9 cellular contexts compared by ENCODE assay signal in genomic region chr6:144149558-144149893, GRCh38. TPM values are rescaled to one million over a fixed set of nuclear protein-coding genes. Genes with fewer than 3 reads are reported as not detected.
DNase-seq lines count a peak whose midpoint lies in the region; ATAC-seq, FAIRE-seq and TF ChIP-seq lines count a peak whose summit lies in the region.
"Had no signal": no experiment of that assay in that cellular context is flagged by ENCODE, and none has a peak within 500 bp of the region (broad histone marks: within the 10 kb centered on the region; RNA-seq: fewer than 3 reads in every experiment).

No MANE protein-coding gene starts in this region.

- TF ChIP-seq EP300 in tibial nerve (IDR thresholded peaks at IDR 0.05): no peak

- DNase-seq in activated T-cell treated with anti-CD3 and anti-CD28 coated beads, Interleukin-2, amount 50 U/mL, for 4 hours: no peak
- no peak for DNase-seq in activated T-cell treated with anti-CD3 and anti-CD28 coated beads, Interleukin-2, amount 50 U/mL, for 1 hour
- DNase-seq in ascending aorta (ENCODE audit: low spot score in 2 of 2) (no peak), right lobe of liver (no peak), tibial nerve (ENCODE audit: low spot score in 2 of 2) (no peak), GF-D8 (lab: John Stamatoyannopoulos, UW) (no peak), NAMALWA (ENCODE audit: low spot score) (no peak), H54 (ENCODE audit: insufficient read length, low spot score) (no peak)
- DNase-seq: DMS79 had no signal

- no peaks in the 10 kb centered on the region for H3K9me3 ChIP-seq in ascending aorta
- no peaks in the 10 kb centered on the region for H3K9me3 ChIP-seq in right lobe of liver
- no peaks in the 10 kb centered on the region for H3K9me3 ChIP-seq in tibial nerve

- peaks cover 12% of the 10 kb centered on the region for H3K36me3 Mint-ChIP-seq in activated T-cell treated with anti-CD3 and anti-CD28 coated beads, Interleukin-2, amount 50 U/mL, for 4 hours (ENCODE audit: insufficient read depth)

- H3K27me3 Mint-ChIP-seq in activated T-cell treated with anti-CD3 and anti-CD28 coated beads, Interleukin-2, amount 50 U/mL, for 4 hours (ENCODE audit: low read depth): no peaks in the 10 kb centered on the region

- TF ChIP-seq CTCF in ascending aorta (IDR thresholded peaks at IDR 0.05) (no peak), right lobe of liver (IDR thresholded peaks at IDR 0.05) (no peak), tibial nerve (IDR thresholded peaks at IDR 0.05) (no peak)

- no peaks in the 10 kb centered on the region for H3K9me3 Mint-ChIP-seq in activated T-cell treated with anti-CD3 and anti-CD28 coated beads, Interleukin-2, amount 50 U/mL, for 4 hours

- peak overlapping the region; percentile 68 to 80 for H3K4me3 ChIP-seq in ascending aorta
- peak overlapping the region in 2 of 3 donors; percentile 73 to 76 for H3K4me3 ChIP-seq in right lobe of liver
- peak overlapping the region; percentile 49 to 83 (median 76) for H3K4me3 ChIP-seq in tibial nerve

- intact Hi-C loops in ascending aorta (cut with DNase I) (no loop called here), right lobe of liver (cut with DNase I) (no loop called here)

- H3K4me3 Mint-ChIP-seq in activated T-cell treated with anti-CD3 and anti-CD28 coated beads, Interleukin-2, amount 50 U/mL, for 4 hours: peak overlapping the region; percentile 84

- no peak for FAIRE-seq in H54 (lab: Jason Lieb, UNC)

- no peak for ATAC-seq in activated T-cell treated with anti-CD3 and anti-CD28 coated beads, Interleukin-2, amount 50 U/mL, for 4 hours
- ATAC-seq in right lobe of liver: no peak

- TF ChIP-seq POLR2A in right lobe of liver (IDR thresholded peaks at IDR 0.05) (no peak), tibial nerve (IDR thresholded peaks at IDR 0.05) (no peak), H54 (IDR thresholded peaks at IDR 0.05; ENCODE audit: low read depth, low read length) (no peak)

- H3K27me3 ChIP-seq in ascending aorta: no peaks in the 10 kb centered on the region
- no peaks in the 10 kb centered on the region for H3K27me3 ChIP-seq in right lobe of liver
- no peaks in the 10 kb centered on the region for H3K27me3 ChIP-seq in tibial nerve

- H3K36me3 ChIP-seq in ascending aorta (no peaks in the 10 kb centered on the region), right lobe of liver (no peaks in the 10 kb centered on the region), tibial nerve (no peaks in the 10 kb centered on the region)

- H3K27ac ChIP-seq in ascending aorta (no peak overlapping the region), right lobe of liver (peak overlapping the region in 1 of 3 donors; percentile 78), tibial nerve (peak overlapping the region in 2 of 4 donors; percentile 75 to 77)

- H3K4me1 ChIP-seq in ascending aorta (peaks cover 0 to 4% of the 10 kb centered on the region in 2 donors), right lobe of liver (peaks cover 0 to 8% (median 0%) of the 10 kb centered on the region in 4 donors), tibial nerve (peaks cover 0 to 21% (median 0%) of the 10 kb centered on the region in 4 donors)

- WGBS in right lobe of liver (ENCODE audit: insufficient coverage, low coverage, low lambda C conversion rate, missing lambda C conversion rate): 45% methylated on average over 10 of the region's 14 CpGs
- 64 to 66% methylated on average over 14 of the region's 14 CpGs for WGBS in tibial nerve, 2 donors

- peaks cover 32% of the 10 kb centered on the region for H3K4me1 Mint-ChIP-seq in activated T-cell treated with anti-CD3 and anti-CD28 coated beads, Interleukin-2, amount 50 U/mL, for 4 hours (ENCODE audit: low read depth)

RNA-seq across cellular contexts. Expression of gene STX11, which starts 0.8 kb away (rescaled TPM):
- 10 to 100 TPM; 29.9 to 31.8 (median 30.9) TPM for total RNA-seq in activated T-cell treated with anti-CD3 and anti-CD28 coated beads, Interleukin-2, amount 50 U/mL, for 4 hours
- 29.5 TPM for total RNA-seq in ascending aorta
- 1 to 10 TPM in 5 of 6 experiments, under 1 TPM in 1; 0.86 to 7.4 (median 4.1) TPM for total RNA-seq in right lobe of liver
- total RNA-seq in tibial nerve: 10 to 100 TPM in 3 of 4 donors, 1 to 10 TPM in 1; 5.3 to 24.3 (median 12.5) TPM

RNA-seq across cellular contexts. Expression of gene SF3B5, which starts 54.2 kb away (rescaled TPM):
- total RNA-seq in activated T-cell treated with anti-CD3 and anti-CD28 coated beads, Interleukin-2, amount 50 U/mL, for 4 hours: 100 to 1,000 TPM; 276 to 301 (median 280) TPM
- total RNA-seq in ascending aorta (123 TPM), right lobe of liver (100 to 1,000 TPM in 2 of 6 experiments, 10 to 100 TPM in 4; 59.2 to 206 (median 70.6) TPM), tibial nerve (100 to 1,000 TPM in 3 of 4 donors, 10 to 100 TPM in 1; 99.8 to 155 (median 118) TPM)
